Comparison of ENCODE assay signal across 8 cellular contexts in the genomic region with DNA sequence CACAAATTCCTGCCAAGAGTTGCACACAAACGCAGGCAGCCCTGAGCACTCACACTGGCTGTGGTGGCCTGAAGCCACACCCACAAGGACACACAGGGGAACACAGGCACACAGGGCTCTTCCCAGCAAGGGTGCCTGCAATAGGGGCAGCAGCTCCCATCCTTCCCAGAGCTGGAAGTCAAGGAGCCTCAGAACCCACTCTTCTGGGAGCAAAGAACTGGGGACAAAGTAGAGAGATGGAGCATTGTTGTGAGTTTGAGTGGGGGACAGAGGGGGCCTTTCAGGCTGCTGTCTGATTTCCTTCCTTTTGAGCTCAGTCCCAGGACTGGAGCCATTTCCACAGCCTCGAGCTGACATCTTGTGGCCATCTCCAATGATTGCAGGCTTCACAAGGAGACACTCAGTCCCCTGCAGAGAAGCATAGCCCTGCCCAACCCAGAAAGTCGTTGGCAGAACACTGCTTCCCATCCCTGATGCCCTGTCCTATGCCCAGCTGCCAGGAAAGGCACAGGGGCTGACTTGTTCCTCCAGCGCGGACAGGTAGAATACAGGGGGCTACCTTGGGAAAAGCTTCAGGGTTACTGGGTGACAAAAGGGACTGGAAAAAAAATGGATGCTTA. TPM values are rescaled to one million over a fixed set of nuclear protein-coding genes. Genes with fewer than 3 reads are reported as not detected.
DNase-seq lines count a peak whose midpoint lies in the region; ATAC-seq and TF ChIP-seq lines count a peak whose summit lies in the region.

No MANE protein-coding gene starts in this region.

- H3K79me2 ChIP-seq in hepatocyte, result no peaks in the 10 kb centered on the region

- H3K9me3 ChIP-seq in HAP-1, result no peaks in the 10 kb centered on the region
- H3K9me3 ChIP-seq in adrenal gland (replicated peaks in 1 of 3), result no peaks in the 10 kb centered on the region
- H3K9me3 ChIP-seq in hepatocyte (ENCODE audit: low read depth), result no peaks in the 10 kb centered on the region

- no peak for TF ChIP-seq POLR2A in adrenal gland (IDR thresholded peaks at IDR 0.05)

- TF ChIP-seq CTCF in adrenal gland (IDR thresholded peaks at IDR 0.05), result peak; percentile 31 to 85 (median 77)
- peak; percentile 81 for TF ChIP-seq CTCF in hepatocyte (IDR thresholded peaks at IDR 0.05; ENCODE audit: poor library complexity)

- H3K27me3 ChIP-seq in HAP-1 (ENCODE audit: low read depth) (no peaks in the 10 kb centered on the region), adrenal gland (no peaks in the 10 kb centered on the region), hepatocyte (peaks cover 3% of the 10 kb centered on the region)

- WGBS in adrenal gland, 4 donors, result 4 to 12% (median 11%) methylated on average over 5 of the region's 5 CpGs
- WGBS in hepatocyte (ENCODE audit: low lambda C conversion rate, missing lambda C conversion rate), result 4% methylated on average over 5 of the region's 5 CpGs

- H3K36me3 ChIP-seq in HAP-1 (replicated peaks) (no peaks in the 10 kb centered on the region), adrenal gland (replicated peaks in 1 of 2) (no peaks in the 10 kb centered on the region), hepatocyte (replicated peaks; ENCODE audit: insufficient read depth, low read depth) (no peaks in the 10 kb centered on the region)

- ATAC-seq in GM21360 (IDR thresholded peaks at IDR 0.05; ENCODE audit: unreplicated experiment) (no peak), GM21447 (IDR thresholded peaks at IDR 0.05; ENCODE audit: unreplicated experiment) (no peak)

- H3K4me1 ChIP-seq in HAP-1, result no peaks in the 10 kb centered on the region
- H3K4me1 ChIP-seq in adrenal gland (replicated peaks in 1 of 2), result peaks cover 0 to 35% of the 10 kb centered on the region in 2 donors
- peaks cover 39% of the 10 kb centered on the region for H3K4me1 ChIP-seq in hepatocyte (ENCODE audit: insufficient read depth)

- DNase-seq in Caki2 (ENCODE audit: low read depth) (peak; percentile 73), HAP-1 (ENCODE audit: low spot score in 2 of 2) (peak; percentile 74 to 75), NCI-H748 treated with DMSO at 0.1 percent for 48 hours (lab: John Stamatoyannopoulos, UW) (peak; percentile 39), adrenal gland (peak; percentile 60 to 85 (median 76)), hepatocyte (ENCODE audit: low spot score) (peak; percentile 84), skeletal muscle cell (ENCODE audit: low read depth) (peak; percentile 43)

- H4K20me1 ChIP-seq in hepatocyte (ENCODE audit: insufficient read depth, poor library complexity, severe bottlenecking), result no peaks in the 10 kb centered on the region

- no peaks in the 10 kb centered on the region for H3K9me2 ChIP-seq in hepatocyte (replicated peaks; ENCODE audit: insufficient read depth)

- H3K4me2 ChIP-seq in hepatocyte, result no peak overlapping the region

- H3K4me3 ChIP-seq in HAP-1 (no peak overlapping the region), adrenal gland (no peak overlapping the region), hepatocyte (no peak overlapping the region), skeletal muscle cell (ENCODE audit: low read depth, low read length) (no peak overlapping the region)

- intact Hi-C loops in adrenal gland (cut with DNase I), result loop anchor here (5.0 to 10.0 kb wide), 4 partner anchors 134 to 314 kb away; a partner anchor contains a TSS

- no peak overlapping the region for H2AFZ ChIP-seq in hepatocyte

- in situ Hi-C loops in Caki2 (cut with HindIII; ENCODE audit: low pct_unique_long_range_greater_than_20kb, low sequenced_read_pairs), result loop anchor here (25.0 kb wide), 1 partner anchor 316 kb away; no protein-coding TSS in a partner anchor
- in situ Hi-C loops in HAP-1 (cut with MboI; ENCODE audit: low sequenced_read_pairs), result loop anchor here (5.0 kb wide), 1 partner anchor 316 kb away; no protein-coding TSS in a partner anchor

- no peak overlapping the region for H3K27ac ChIP-seq in adrenal gland
- no peak overlapping the region for H3K27ac ChIP-seq in hepatocyte

RNA-seq across cellular contexts. Expression of a gene that starts 34.4 kb away (rescaled TPM):
- 8.1 and 8.9 TPM in 2 replicates for total RNA-seq in Caki2 (2014; rRNA removed; shearing (Covaris generic); ENCODE audit: low replicate concordance)
- total RNA-seq in adrenal gland (10 to 100 TPM; 19.8 to 59.8 (median 37.2) TPM), hepatocyte (23.5 and 28.9 TPM in 2 replicates)
- polyA plus RNA-seq in adrenal gland (10 to 100 TPM; 20.9 to 34.6 (median 31.2) TPM), hepatocyte (11.7 and 20.1 TPM in 2 replicates)
